Comparison of ENCODE assay signal across 1 cellular context in the genomic region with DNA sequence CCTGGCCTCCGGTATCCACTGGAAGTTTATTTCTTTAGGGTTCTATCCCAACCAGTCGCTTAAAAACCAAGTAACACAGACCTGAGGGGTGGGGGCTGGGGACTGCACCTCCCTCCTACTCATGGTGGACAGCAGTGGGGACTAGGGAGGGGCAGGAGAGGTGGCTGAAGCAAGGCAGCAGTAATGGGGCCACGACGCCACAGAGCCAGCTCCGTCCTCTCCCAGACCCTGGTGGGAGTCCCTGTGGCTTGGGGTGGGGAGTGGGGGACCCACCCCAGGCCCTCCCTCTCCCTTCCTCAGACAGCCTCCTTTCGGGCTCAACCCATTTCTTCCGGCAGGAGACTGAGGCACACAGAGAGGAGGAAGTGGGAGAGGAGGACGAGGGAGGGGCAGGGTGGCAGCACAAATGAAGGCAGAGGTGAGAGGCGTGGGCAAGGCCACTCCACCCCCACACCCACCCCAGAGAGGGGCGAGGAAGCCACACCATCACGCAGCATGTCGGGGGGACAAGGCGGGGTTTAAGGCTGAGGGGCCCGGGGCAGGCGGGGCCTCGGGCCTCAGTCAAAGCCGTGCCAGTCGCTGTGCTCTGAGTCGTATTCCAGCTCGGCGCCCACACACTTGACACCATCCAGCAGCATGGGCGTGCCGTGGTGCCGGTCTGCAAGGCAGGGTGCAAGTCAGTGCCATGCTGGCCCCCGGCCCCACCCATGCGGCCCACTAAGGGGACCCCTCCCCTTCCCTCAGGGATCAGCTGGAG.
TF ChIP-seq lines count a peak whose summit lies in the region.

No MANE protein-coding gene starts in this region.

TF ChIP-seq in endothelial cell of umbilical vein, 7 proteins besides CTCF, POLR2A, EP300 and RAD21:
- TF ChIP-seq EZH2 (IDR thresholded peaks at IDR 0.05; ENCODE audit: borderline replicate concordance, low read depth, low read length, severe bottlenecking) = no peak
- TF ChIP-seq FOS (IDR thresholded peaks at IDR 0.05; ENCODE audit: borderline replicate concordance, insufficient read depth, low read length) = no peak
